ENCODE assay signal across 16 cellular contexts in genomic region chr16:78609542-78610253, GRCh38.
A peak's percentile ranks its signal among the peaks of the same experiment; 100 is the strongest.
DNase-seq lines count a peak whose midpoint lies in the region; ATAC-seq, FAIRE-seq and TF ChIP-seq lines count a peak whose summit lies in the region.
"Had no signal": no experiment of that assay in that cellular context is flagged by ENCODE, and none has a peak within 500 bp of the region (broad histone marks: within the 10 kb centered on the region; RNA-seq: fewer than 3 reads in every experiment).

No MANE protein-coding gene starts in this region.

- ATAC-seq in HG03108 (IDR thresholded peaks at IDR 0.05; ENCODE audit: unreplicated experiment) (no peak), GM18511 (IDR thresholded peaks at IDR 0.05; ENCODE audit: unreplicated experiment) (no peak)
- ATAC-seq: lower lobe of right lung had no signal

- FAIRE-seq in islet of Langerhans (lab: Jason Lieb, UNC) = peak; percentile 72
- FAIRE-seq: H1 had no signal

- TF ChIP-seq CTCF in nephron progenitor cell (IDR thresholded peaks at IDR 0.05) = no peak

- no peak overlapping the region for H3K27ac Mint-ChIP-seq in nephron progenitor cell

- peaks cover 72% of the 10 kb centered on the region for H3K4me1 Mint-ChIP-seq in nephron progenitor cell

- H3K4me1 ChIP-seq in adipocyte (ENCODE audit: control insufficient read depth, insufficient read depth, low read length) (peaks cover 19% of the 10 kb centered on the region), stomach smooth muscle (ENCODE audit: control insufficient read depth, insufficient read depth, low read length) (peaks cover 8% of the 10 kb centered on the region)
- H3K4me1 ChIP-seq: lower lobe of right lung, tibial artery had no signal

- no peaks in the 10 kb centered on the region for H3K36me3 Mint-ChIP-seq in nephron progenitor cell (ENCODE audit: low read depth)
- H3K36me3 Mint-ChIP-seq: naive B cell had no signal

- no peak overlapping the region for H3K4me3 ChIP-seq in adipocyte (ENCODE audit: low read length)
- peak overlapping the region; percentile 36 to 77 for H3K4me3 ChIP-seq in stomach smooth muscle (ENCODE audit: low read length in 2 of 2)
- H3K4me3 ChIP-seq: lower lobe of right lung, tibial artery had no signal

- H3K9me3 Mint-ChIP-seq in nephron progenitor cell = no peaks in the 10 kb centered on the region
- H3K9me3 Mint-ChIP-seq: naive B cell had no signal

- peak overlapping the region; percentile 29 for H3K4me3 Mint-ChIP-seq in nephron progenitor cell

- H3K9me3 ChIP-seq in adipocyte (ENCODE audit: control insufficient read depth, low read length) (no peaks in the 10 kb centered on the region), stomach smooth muscle (ENCODE audit: control insufficient read depth in 2 of 2, low read length in 2 of 2) (no peaks in the 10 kb centered on the region)
- H3K9me3 ChIP-seq: lower lobe of right lung, tibial artery had no signal

- H3K27me3 ChIP-seq in adipocyte (replicated peaks; ENCODE audit: control insufficient read depth, insufficient read depth, low read length) = no peaks in the 10 kb centered on the region
- H3K27me3 ChIP-seq in stomach smooth muscle (ENCODE audit: control insufficient read depth in 1 of 2, insufficient read depth in 2 of 2, low read length in 2 of 2) = no peaks in the 10 kb centered on the region
- H3K27me3 ChIP-seq: tibial artery had no signal

- peak overlapping the region; percentile 21 for H3K9ac ChIP-seq in adipocyte (ENCODE audit: low read length)
- H3K9ac ChIP-seq in stomach smooth muscle (ENCODE audit: low read length in 2 of 2) = peak overlapping the region; percentile 0 to 50

- no peaks in the 10 kb centered on the region for H3K36me3 ChIP-seq in adipocyte (ENCODE audit: control insufficient read depth, insufficient read depth, low read length, severe bottlenecking)
- H3K36me3 ChIP-seq in stomach smooth muscle (ENCODE audit: control insufficient read depth in 2 of 2, insufficient read depth in 2 of 2, low read length in 2 of 2) = peaks cover 0 to 4% of the 10 kb centered on the region in 2 donors
- H3K36me3 ChIP-seq: lower lobe of right lung, tibial artery had no signal

- no peak for DNase-seq in adipocyte (ENCODE audit: low read depth)
- no peak for DNase-seq in nephron progenitor cell
- DNase-seq in hippocampal formation (lab: John Stamatoyannopoulos, UW) = no peak
- DNase-seq: activated T-cell treated with anti-CD3 and anti-CD28 coated beads for 4 hours; central memory CD4-positive, alpha-beta T cell; COR-L47; lower lobe of right lung; naive B cell; NCI-H2171 treated with DMSO at 0.1 percent for 48 hours; NCI-H526 treated with DMSO at 0.1 percent for 48 hours; tibial artery had no signal

- H3K27ac ChIP-seq in stomach smooth muscle (ENCODE audit: low read length) = peak overlapping the region; percentile 76
- H3K27ac ChIP-seq: lower lobe of right lung, tibial artery had no signal

- peaks cover 8% of the 10 kb centered on the region for H3K27me3 Mint-ChIP-seq in nephron progenitor cell (ENCODE audit: low read depth, poor library complexity)
- H3K27me3 Mint-ChIP-seq: naive B cell had no signal
